ENCODE assay signal across 8 cellular contexts in the genomic region with DNA sequence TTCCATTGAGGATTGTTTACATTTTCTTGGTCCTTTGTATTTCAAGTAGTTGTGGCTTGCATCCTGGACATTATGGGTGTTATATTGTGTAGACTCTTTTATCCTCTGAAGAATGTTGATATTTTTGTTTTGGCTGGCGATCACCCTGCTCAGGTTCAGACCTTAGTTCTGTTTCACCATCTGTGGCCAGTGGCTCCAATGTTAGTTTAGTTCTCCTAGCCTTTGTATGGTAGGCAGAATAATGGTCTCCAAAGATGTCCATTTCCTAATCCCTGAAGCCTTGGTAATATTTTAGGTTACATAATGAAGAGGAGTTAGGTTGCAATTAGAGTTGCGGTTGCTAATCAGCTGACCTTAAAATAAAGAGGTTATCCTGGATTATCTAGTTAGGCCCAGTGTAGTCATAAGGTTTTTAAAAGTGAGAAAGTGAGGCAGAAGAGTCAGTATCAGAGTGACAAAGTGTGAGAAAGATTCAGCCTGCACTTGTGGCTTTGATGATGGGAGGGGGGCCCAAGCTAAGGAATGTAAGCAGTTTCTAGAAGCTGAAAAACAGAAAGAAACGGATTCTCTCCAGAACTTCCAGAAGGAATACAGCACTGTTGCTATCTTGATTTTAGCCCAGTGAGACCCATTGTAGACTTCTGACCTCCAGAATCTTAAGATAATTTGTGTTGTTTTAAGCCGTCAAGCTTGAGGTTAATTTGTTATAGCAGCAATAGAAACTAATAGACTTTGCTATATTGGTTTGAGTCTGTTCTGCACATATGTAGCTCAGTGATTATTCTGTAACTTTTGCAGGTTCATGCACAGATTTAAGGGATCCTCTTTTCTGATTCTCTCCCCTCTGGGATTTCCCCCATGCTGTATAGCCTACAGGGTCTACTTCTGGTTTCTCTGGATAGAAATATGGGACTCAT. TPM values are rescaled to one million over a fixed set of nuclear protein-coding genes. Genes with fewer than 3 reads are reported as not detected.
DNase-seq lines count a peak whose midpoint lies in the region; ATAC-seq, FAIRE-seq and TF ChIP-seq lines count a peak whose summit lies in the region.

No MANE protein-coding gene starts in this region.

- no peak overlapping the region for H3K4me3 ChIP-seq in breast epithelium

- no peaks in the 10 kb centered on the region for H3K9me3 Mint-ChIP-seq in dendritic cell treated with granulocyte-macrophage colony-stimulating factor and Interleukin-4, amounts not matched to agents 40 ng/mL and 50 ng/mL, for 4 days

- H3K4me1 Mint-ChIP-seq in dendritic cell treated with granulocyte-macrophage colony-stimulating factor and Interleukin-4, amounts not matched to agents 40 ng/mL and 50 ng/mL, for 4 days (ENCODE audit: low read depth), result peaks cover 35% of the 10 kb centered on the region

- peaks cover 7% of the 10 kb centered on the region for H3K36me3 Mint-ChIP-seq in dendritic cell treated with granulocyte-macrophage colony-stimulating factor and Interleukin-4, amounts not matched to agents 40 ng/mL and 50 ng/mL, for 4 days (ENCODE audit: low read depth)

- peak overlapping the region; percentile 57 for H3K27ac Mint-ChIP-seq in dendritic cell treated with granulocyte-macrophage colony-stimulating factor and Interleukin-4, amounts not matched to agents 40 ng/mL and 50 ng/mL, for 4 days

- H3K9me3 ChIP-seq in breast epithelium, result no peaks in the 10 kb centered on the region

- intact Hi-C loops in dendritic cell treated with granulocyte-macrophage colony-stimulating factor and Interleukin-4, amounts not matched to agents 40 ng/mL and 50 ng/mL, for 4 days (cut with micrococcal nuclease), result no loop called here
- intact Hi-C loops in breast epithelium (cut with DNase I; ENCODE audit: low total_unique reads), result no loop called here

- H3K27me3 ChIP-seq in breast epithelium, result no peaks in the 10 kb centered on the region

- TF ChIP-seq POLR2A in GM12891 (IDR thresholded peaks at IDR 0.05; ENCODE audit: low read depth, low read length) (no peak), breast epithelium (IDR thresholded peaks at IDR 0.05) (no peak)

- FAIRE-seq in GM12891 (lab: Jason Lieb, UNC), result peak; percentile 87

- H3K36me3 ChIP-seq in breast epithelium, result no peaks in the 10 kb centered on the region

- no peak for DNase-seq in GM12891 (ENCODE audit: insufficient read length, low spot score)
- DNase-seq in OCI-M2 (lab: John Stamatoyannopoulos, UW; ENCODE audit: unreplicated experiment), result no peak
- DNase-seq in UCSD-AML1 (lab: John Stamatoyannopoulos, UW; ENCODE audit: unreplicated experiment), result no peak
- DNase-seq in cerebellar nuclear complex (lab: John Stamatoyannopoulos, UW), result no peak
- DNase-seq in breast epithelium (ENCODE audit: low spot score in 2 of 2), result no peak

- no peak overlapping the region for H3K4me3 Mint-ChIP-seq in dendritic cell treated with granulocyte-macrophage colony-stimulating factor and Interleukin-4, amounts not matched to agents 40 ng/mL and 50 ng/mL, for 4 days

- TF ChIP-seq CTCF in breast epithelium (IDR thresholded peaks at IDR 0.05), result no peak

- ATAC-seq in GM19463 (IDR thresholded peaks at IDR 0.05; ENCODE audit: unreplicated experiment) (peak; percentile 53), HG03439 (IDR thresholded peaks at IDR 0.05; ENCODE audit: unreplicated experiment) (peak; percentile 46)

- H3K4me1 ChIP-seq in breast epithelium, result peaks cover 0 to 9% of the 10 kb centered on the region in 2 donors

- no peaks in the 10 kb centered on the region for H3K27me3 Mint-ChIP-seq in dendritic cell treated with granulocyte-macrophage colony-stimulating factor and Interleukin-4, amounts not matched to agents 40 ng/mL and 50 ng/mL, for 4 days

- peak overlapping the region in 1 of 2 donors; percentile 54 for H3K27ac ChIP-seq in breast epithelium

TF ChIP-seq in GM12891, 5 proteins besides CTCF, POLR2A, EP300 and RAD21:
- no peak for TF ChIP-seq POLR2AphosphoS5 (IDR thresholded peaks at IDR 0.05; ENCODE audit: low read depth, low read length)

RNA-seq across cellular contexts. Expression of gene LNPEP, which starts 21.5 kb away (rescaled TPM):
- 9.2 TPM for polyA plus RNA-seq in GM12891 (2012; ENCODE audit: low read depth, missing spikeins)
- total RNA-seq in breast epithelium, result 10 to 100 TPM; 64.6 to 71.2 (median 65.1) TPM
